ENCODE assay signal across 11 cellular contexts in genomic region chr19:18699403-18700054, GRCh38. TPM values are rescaled to one million over a fixed set of nuclear protein-coding genes. Genes with fewer than 3 reads are reported as not detected.
DNase-seq lines count a peak whose midpoint lies in the region; ATAC-seq, FAIRE-seq and TF ChIP-seq lines count a peak whose summit lies in the region.
"Had no signal": no experiment of that assay in that cellular context is flagged by ENCODE, and none has a peak within 500 bp of the region (broad histone marks: within the 10 kb centered on the region; RNA-seq: fewer than 3 reads in every experiment).

No MANE protein-coding gene starts in this region.

- in situ Hi-C loops in HepG2 (cut with HindIII; ENCODE audit: extremely low pct_ligation_motif_present, low pct_unique_long_range_greater_than_20kb), result no loop called here

- POLR2A ChIA-PET in HepG2 (lab: Yijun Ruan, JAX), result no interaction called here

- no peaks in the 10 kb centered on the region for H3K27me3 Mint-ChIP-seq in T-helper 17 cell

- peak overlapping the region in 3 of 4 donors; percentile 78 to 83 (median 80) for H3K27ac ChIP-seq in gastroesophageal sphincter
- H3K27ac ChIP-seq in HepG2 (ENCODE audit: extremely low read length, insufficient read depth, low read length), result no peak overlapping the region

- peaks cover 11% of the 10 kb centered on the region; the same call in 1 of the 2 replicates for H4K20me1 ChIP-seq in HepG2 (ENCODE audit: insufficient read depth, low read length)

- no peak for TF ChIP-seq RAD21 in HepG2 (CRISPR knock-in tag; IDR thresholded peaks at IDR 0.05)

- TF ChIP-seq CTCF in gastroesophageal sphincter (IDR thresholded peaks at IDR 0.05) (no peak), HepG2 (CRISPR knock-in tag; IDR thresholded peaks at IDR 0.05) (no peak)

- no peak for TF ChIP-seq EP300 in gastroesophageal sphincter (IDR thresholded peaks at IDR 0.05)
- no peak for TF ChIP-seq EP300 in HepG2 (IDR thresholded peaks at IDR 0.05; ENCODE audit: low read depth in 2 of 2, low read length in 2 of 2)
- no peak for TF ChIP-seq EP300 in HepG2 (CRISPR knock-in tag; IDR thresholded peaks at IDR 0.05; ENCODE audit: borderline replicate concordance)

- peak overlapping the region; percentile 92 for H3K27ac Mint-ChIP-seq in T-helper 17 cell

- intact Hi-C loops in HepG2 (cut with micrococcal nuclease; ENCODE audit: unreplicated experiment), result no loop called here

- H3K4me3 Mint-ChIP-seq in T-helper 17 cell, result peak overlapping the region; percentile 91

- no peak for ATAC-seq in T-helper 17 cell
- ATAC-seq in gastroesophageal sphincter, result no peak
- ATAC-seq in stimulated activated naive CD8-positive, alpha-beta T cell treated with anti-CD3 and anti-CD28 coated beads, Interleukin-15, Interleukin-2, amounts not matched to agents 100 U/mL and 50 U/mL, for 24 hours, result peak; percentile 14
- ATAC-seq in HepG2, result no peak

- TF ChIP-seq POLR2A in gastroesophageal sphincter (IDR thresholded peaks at IDR 0.05) (no peak), HepG2 (IDR thresholded peaks at IDR 0.05; ENCODE audit: insufficient read depth in 1 of 2, low read depth in 2 of 2, low read length in 2 of 2) (no peak)

- no peaks in the 10 kb centered on the region for H3K36me3 Mint-ChIP-seq in T-helper 17 cell (ENCODE audit: low read depth)

- H3K36me3 ChIP-seq in gastroesophageal sphincter, result no peaks in the 10 kb centered on the region
- H3K36me3 ChIP-seq in HepG2 (replicated peaks in 1 of 2; ENCODE audit: control insufficient read depth in 1 of 2, insufficient read depth in 2 of 2, low read length in 2 of 2), result no peaks in the 10 kb centered on the region; a peak in 1 of 5 replicates

- H2AFZ ChIP-seq in HepG2 (ENCODE audit: low read length), result no peak overlapping the region

- CTCF ChIA-PET in HepG2 (lab: Yijun Ruan, JAX; ENCODE audit: low intra/inter-chr PET ratio, low total read pairs), result no interaction called here

- WGBS in gastroesophageal sphincter (ENCODE audit: low coverage in 1 of 2), 2 donors, result 75 to 92% methylated on average over 4 of the region's 14 CpGs
- 65% methylated on average over 5 of the region's 14 CpGs for WGBS in HepG2 (ENCODE audit: low lambda C conversion rate)

- H3K4me1 ChIP-seq in gastroesophageal sphincter (peaks cover 0 to 46% (median 18%) of the 10 kb centered on the region in 3 donors), HepG2 (ENCODE audit: insufficient read depth, low read length) (no peaks in the 10 kb centered on the region)

- no peak overlapping the region for H3K9ac ChIP-seq in HepG2 (ENCODE audit: insufficient read depth, low read depth, low read length)

- no peak for FAIRE-seq in HepG2 (lab: Jason Lieb, UNC)
- FAIRE-seq: endothelial cell of umbilical vein had no signal

- DNase-seq in NCI-H82 (lab: John Stamatoyannopoulos, UW) (peak; percentile 39), NCI-H82 treated with DMSO at 0.1 percent for 48 hours (lab: John Stamatoyannopoulos, UW; ENCODE audit: unreplicated experiment) (no peak), T-helper 17 cell (no peak), NCI-H345 (lab: John Stamatoyannopoulos, UW) (no peak), HepG2 (ENCODE audit: low spot score) (no peak), NCI-H2196 (lab: John Stamatoyannopoulos, UW; ENCODE audit: unreplicated experiment) (no peak)
- DNase-seq in stimulated activated naive CD8-positive, alpha-beta T cell treated with anti-CD3 and anti-CD28 coated beads, Interleukin-15, Interleukin-2, amounts not matched to agents 100 U/mL and 50 U/mL, for 24 hours, result no peak
- DNase-seq: 8988T; stimulated activated CD4-positive, alpha-beta T cell treated with anti-CD3 and anti-CD28 coated beads, Interleukin-12 subunit alpha, Interleukin-12 subunit beta, amount 100 ng/mL, for 4 hours had no signal

- H3K4me3 ChIP-seq in gastroesophageal sphincter, result no peak overlapping the region
- no peak overlapping the region for H3K4me3 ChIP-seq in HepG2 (replicated peaks in 1 of 3; ENCODE audit: insufficient read depth in 1 of 3, low read depth in 2 of 3, low read length in 3 of 3)

- no TSS peak for BruUV-seq in HepG2 (replicated peaks; lab: Mats Ljungman, UMichigan)

- H3K4me1 Mint-ChIP-seq in T-helper 17 cell, result peaks cover 30% of the 10 kb centered on the region

- H3K79me2 ChIP-seq in HepG2 (ENCODE audit: insufficient read depth, low read length), result peaks cover 23% of the 10 kb centered on the region

- H3K27me3 ChIP-seq in gastroesophageal sphincter (no peaks in the 10 kb centered on the region), HepG2 (ENCODE audit: control insufficient read depth in 1 of 2, insufficient read depth in 2 of 2, low read length in 2 of 2) (no peaks in the 10 kb centered on the region)

- H3K4me2 ChIP-seq in HepG2 (ENCODE audit: low read depth, low read length), result no peak overlapping the region

- H3K9me3 ChIP-seq in T-helper 17 cell (ENCODE audit: control insufficient read depth, low read length, poor library complexity, severe bottlenecking), result no peaks in the 10 kb centered on the region
- no peaks in the 10 kb centered on the region for H3K9me3 ChIP-seq in gastroesophageal sphincter
- H3K9me3 ChIP-seq in HepG2 (ENCODE audit: low read length), result no peaks in the 10 kb centered on the region

TF ChIP-seq in HepG2, 621 proteins besides CTCF, POLR2A, EP300 and RAD21:
- TF ChIP-seq ZNF280D (CRISPR knock-in tag; IDR thresholded peaks at IDR 0.05) (no peak), ZNF598 (CRISPR knock-in tag; IDR thresholded peaks at IDR 0.05; ENCODE audit: borderline replicate concordance) (no peak), NFIB (CRISPR knock-in tag; IDR thresholded peaks at IDR 0.05; ENCODE audit: borderline replicate concordance) (no peak), NFKBIZ (CRISPR knock-in tag; IDR thresholded peaks at IDR 0.05) (no peak), MIER2 (CRISPR knock-in tag; IDR thresholded peaks at IDR 0.05) (no peak)

RNA-seq across cellular contexts. Expression of gene CRTC1, which starts 16.0 kb away (rescaled TPM):
- total RNA-seq in T-helper 17 cell, result 10 to 100 TPM; 14.4 to 15.3 TPM
- 1 to 10 TPM; 3.8 to 8.9 (median 6.3) TPM for total RNA-seq in gastroesophageal sphincter
- 1.3 and 2.0 TPM in 2 replicates for total RNA-seq in HepG2 (2016; rRNA removed; fragmentation: Illumina TruSeq; extraction: Trizol)
- 1.1 and 1.4 TPM in 2 replicates for total RNA-seq in HepG2 (2016; cell fraction: cytosol; rRNA removed; fragmentation: Illumina TruSeq; extraction: Trizol; ENCODE audit: low read depth)
- 1.7 and 2.3 TPM in 2 replicates for total RNA-seq in HepG2 (2016; cell fraction: insoluble cytoplasmic fraction; rRNA removed; fragmentation: Illumina TruSeq; extraction: Trizol)
- 2.2 TPM in 2 replicates for total RNA-seq in HepG2 (2016; cell fraction: membrane; rRNA removed; fragmentation: Illumina TruSeq; extraction: Trizol)
- total RNA-seq in HepG2 (2016; cell fraction: nucleus; rRNA removed; fragmentation: Illumina TruSeq; extraction: Trizol), result 3.1 and 3.5 TPM in 2 replicates
- polyA plus RNA-seq in HepG2 (2011; rRNA removed), result 2.7 and 3.2 TPM in 2 replicates
- 0.50 and 0.95 TPM in 2 replicates for polyA plus RNA-seq in HepG2 (2011; cell fraction: cytosol; rRNA removed)
- 31.6 and 41.4 TPM in 2 replicates for polyA plus RNA-seq in HepG2 (2011; cell fraction: nucleus; rRNA removed)
- polyA plus RNA-seq in HepG2 (2012), result 6.5 and 6.6 TPM in 2 replicates
- 2.6 and 2.8 TPM in 2 replicates for polyA plus RNA-seq in HepG2 (2016; cell fraction: cytosol; fragmentation: Illumina TruSeq; extraction: Trizol; ENCODE audit: low read depth)
- polyA plus RNA-seq in HepG2 (2016; cell fraction: insoluble cytoplasmic fraction; fragmentation: Illumina TruSeq; extraction: Trizol; ENCODE audit: low read depth), result 5.0 and 6.1 TPM in 2 replicates
- 4.2 TPM in 2 replicates for polyA plus RNA-seq in HepG2 (2016; cell fraction: membrane; fragmentation: Illumina TruSeq; extraction: Trizol; ENCODE audit: low read depth)
- 17.9 and 20.5 TPM in 2 replicates for polyA plus RNA-seq in HepG2 (2016; cell fraction: nucleus; fragmentation: Illumina TruSeq; extraction: Trizol; ENCODE audit: insufficient read depth, low read depth)
- polyA minus RNA-seq in HepG2 (2011; rRNA and poly(A)+ RNA removed; ENCODE audit: low replicate concordance), result 1.4 and 2.3 TPM in 2 replicates
- polyA minus RNA-seq in HepG2 (2011; cell fraction: cytosol; rRNA and poly(A)+ RNA removed), result 2.1 and 2.7 TPM in 2 replicates
- polyA minus RNA-seq in HepG2 (2011; cell fraction: nucleus; rRNA and poly(A)+ RNA removed), result 5.2 and 5.5 TPM in 2 replicates
